19 cellular contexts compared by ENCODE assay signal in genomic region chr3:36497234-36497633, GRCh38.
"Had no signal": no experiment of that assay in that cellular context is flagged by ENCODE, and none has a peak within 500 bp of the region (broad histone marks: within the 10 kb centered on the region; RNA-seq: fewer than 3 reads in every experiment).

No MANE protein-coding gene starts in this region.

- H3K79me2 ChIP-seq: hepatocyte had no signal

- ATAC-seq: mucosa of descending colon; natural killer cell; stimulated activated memory B cell treated with anti-CD40 and anti-IgM and Interleukin-4, amounts not matched to agents 10 μg/mL and 1 μg/mL and 100 μg/mL, for 72 hours had no signal

- H3K36me3 Mint-ChIP-seq: natural killer cell; stimulated activated memory B cell treated with anti-CD40 and anti-IgM and Interleukin-4, amounts not matched to agents 10 μg/mL and 1 μg/mL and 100 μg/mL, for 72 hours had no signal

- H3K27me3 ChIP-seq: hepatocyte, right atrium auricular region, spleen, stomach, transverse colon had no signal

- H3K9me3 ChIP-seq: mucosa of descending colon, right atrium auricular region, spleen, stomach, thoracic aorta, transverse colon had no signal

- H3K27ac ChIP-seq: hepatocyte, right atrium auricular region, spleen, stomach, transverse colon had no signal

- DNase-seq: cerebellar nuclear complex; dermis blood vessel endothelial cell; foreskin melanocyte; head of caudate nucleus; kidney; left cardiac atrium; mucosa of descending colon; natural killer cell; spleen; stimulated activated CD4-positive, alpha-beta T cell treated with anti-CD3 and anti-CD28 coated beads, Interleukin-15, amount 100 ng/mL, for 24 hours; stimulated activated CD4-positive, alpha-beta T cell treated with anti-CD3 and anti-CD28 coated beads, Interleukin-1b, Interleukin-23, amount 100 ng/mL, for 48 hours; stimulated activated CD4-positive, alpha-beta T cell treated with anti-CD3 and anti-CD28 coated beads, Interleukin-4, amount 100 ng/mL, for 24 hours; stomach; substantia nigra; transverse colon had no signal

- H3K4me3 ChIP-seq: hepatocyte, mucosa of descending colon, right atrium auricular region, spleen, stomach, thoracic aorta, transverse colon had no signal

- H3K4me3 Mint-ChIP-seq: natural killer cell; stimulated activated memory B cell treated with anti-CD40 and anti-IgM and Interleukin-4, amounts not matched to agents 10 μg/mL and 1 μg/mL and 100 μg/mL, for 72 hours had no signal

- H2AFZ ChIP-seq: hepatocyte had no signal

- H3K4me2 ChIP-seq: hepatocyte had no signal

- H3K27ac Mint-ChIP-seq: natural killer cell; stimulated activated memory B cell treated with anti-CD40 and anti-IgM and Interleukin-4, amounts not matched to agents 10 μg/mL and 1 μg/mL and 100 μg/mL, for 72 hours had no signal

- H3K4me1 Mint-ChIP-seq: natural killer cell; stimulated activated memory B cell treated with anti-CD40 and anti-IgM and Interleukin-4, amounts not matched to agents 10 μg/mL and 1 μg/mL and 100 μg/mL, for 72 hours had no signal

- H3K36me3 ChIP-seq: right atrium auricular region, spleen, stomach, thoracic aorta, transverse colon had no signal

- H3K4me1 ChIP-seq: right atrium auricular region had no signal
